In genomic region chr6:53065266-53066058, GRCh38 we compare ENCODE assay signal across 8 cellular contexts. TPM values are rescaled to one million over a fixed set of nuclear protein-coding genes. Genes with fewer than 3 reads are reported as not detected.
DNase-seq lines count a peak whose midpoint lies in the region; ATAC-seq lines count a peak whose summit lies in the region.

FBXO9 (plus strand) TSS chr6:53065404; CDS start chr6:53065790, 386 bp downstream.

- no peaks in the 10 kb centered on the region for H3K36me3 Mint-ChIP-seq in IgD-negative memory B cell

- no peaks in the 10 kb centered on the region for H3K9me3 ChIP-seq in ES-I3 (ENCODE audit: control insufficient read depth, insufficient read depth, low read length)

- peak within 1 kb of the TSS; percentile 96 to 100 (median 100) for H3K4me3 Mint-ChIP-seq in IgD-negative memory B cell

- peak within 1 kb of the TSS; percentile 89 to 98 (median 91) for H3K27ac Mint-ChIP-seq in IgD-negative memory B cell

- no peaks in the 10 kb centered on the region for H3K36me3 ChIP-seq in ES-I3 (ENCODE audit: insufficient read depth, low read length)

- DNase-seq in T-helper 1 cell (peak; percentile 66 to 82 (median 69)), amygdala (lab: John Stamatoyannopoulos, UW) (peak in 50 of 56 donors; percentile 12 to 94 (median 74)), hypothalamus (lab: John Stamatoyannopoulos, UW) (peak in 49 of 51 donors; percentile 21 to 96 (median 73)), sciatic nerve (ENCODE audit: low spot score) (peak; percentile 87), epidermal melanocyte (ENCODE audit: insufficient read length, low spot score) (no peak)

- peak; percentile 37 for ATAC-seq in GM21576 (IDR thresholded peaks at IDR 0.05; ENCODE audit: unreplicated experiment)
- ATAC-seq in sciatic nerve: peak; percentile 85

- peaks cover 37 to 56% (median 42%) of the 10 kb centered on the region in 3 donors for H3K4me1 Mint-ChIP-seq in IgD-negative memory B cell

- H3K4me1 ChIP-seq in ES-I3 (ENCODE audit: insufficient read depth, low read length): peaks cover 3% of the 10 kb centered on the region; the same call in 1 of the 2 replicates

- H3K9me3 Mint-ChIP-seq in IgD-negative memory B cell: no peaks in the 10 kb centered on the region

- intact Hi-C loops in sciatic nerve (cut with DNase I): no loop called here

- H3K27me3 Mint-ChIP-seq in IgD-negative memory B cell: no peaks in the 10 kb centered on the region

- H3K9ac ChIP-seq in ES-I3 (ENCODE audit: low read depth, low read length): peak within 1 kb of the TSS; percentile 82

RNA-seq across cellular contexts. Expression of gene FBXO9, which starts in this region (rescaled TPM):
- 48.3 TPM for polyA plus RNA-seq in IgD-negative memory B cell
- total RNA-seq in sciatic nerve: 80.0 TPM
